Comparison of ENCODE assay signal across 16 cellular contexts in genomic region chr19:45590300-45591003, GRCh38. TPM values are rescaled to one million over a fixed set of nuclear protein-coding genes. Genes with fewer than 3 reads are reported as not detected.
"Had no signal": no experiment of that assay in that cellular context is flagged by ENCODE, and none has a peak within 500 bp of the region (broad histone marks: within the 10 kb centered on the region; RNA-seq: fewer than 3 reads in every experiment).

No MANE protein-coding gene starts in this region.

- H3K9me3 Mint-ChIP-seq: activated B cell treated with CpG ODN at 0.5 μM for 24 hours; activated CD8-positive, alpha-beta T cell treated with anti-CD3 and anti-CD28 coated beads for 36 hours; activated naive CD8-positive, alpha-beta T cell treated with anti-CD3 and anti-CD28 coated beads for 36 hours; activated T-helper 1 cell treated with anti-CD3 and anti-CD28 coated beads, Interleukin-12 subunit alpha, Interleukin-12 subunit beta, Interleukin-2, Interleukin-4 antibody, amounts not matched to agents 30 ng/mL and 10 ng/mL and 1 ng/mL, durations not matched to agents 14 hours and 24 hours and 36 hours; natural killer cell had no signal

- H3K4me3 ChIP-seq: colonic mucosa, left lung, prostate gland, thoracic aorta, upper lobe of right lung had no signal

- DNase-seq: activated B cell treated with CpG ODN at 0.5 μM for 24 hours; central memory CD4-positive, alpha-beta T cell; natural killer cell; occipital lobe had no signal

- H3K4me1 Mint-ChIP-seq: activated B cell treated with CpG ODN at 0.5 μM for 24 hours had no signal

- FAIRE-seq: endometrium, keratinocyte, TTC549 had no signal

- H3K9me3 ChIP-seq: colonic mucosa, left lung, prostate gland, thoracic aorta, upper lobe of right lung had no signal

- H3K4me3 Mint-ChIP-seq: activated B cell treated with CpG ODN at 0.5 μM for 24 hours; activated CD8-positive, alpha-beta T cell treated with anti-CD3 and anti-CD28 coated beads for 36 hours; activated naive CD8-positive, alpha-beta T cell treated with anti-CD3 and anti-CD28 coated beads for 36 hours; activated T-helper 1 cell treated with anti-CD3 and anti-CD28 coated beads, Interleukin-12 subunit alpha, Interleukin-12 subunit beta, Interleukin-2, Interleukin-4 antibody, amounts not matched to agents 30 ng/mL and 10 ng/mL and 1 ng/mL, durations not matched to agents 14 hours and 24 hours and 36 hours; brain; natural killer cell had no signal

- H3K27me3 ChIP-seq: colonic mucosa had no signal

- H3K4me1 ChIP-seq: colonic mucosa, prostate gland had no signal

- H3K27ac ChIP-seq: colonic mucosa, left lung, prostate gland, thoracic aorta, upper lobe of right lung had no signal

- H3K36me3 Mint-ChIP-seq: activated naive CD8-positive, alpha-beta T cell treated with anti-CD3 and anti-CD28 coated beads for 36 hours; brain; natural killer cell had no signal

- H3K27ac Mint-ChIP-seq: activated B cell treated with CpG ODN at 0.5 μM for 24 hours; activated CD8-positive, alpha-beta T cell treated with anti-CD3 and anti-CD28 coated beads for 36 hours; activated naive CD8-positive, alpha-beta T cell treated with anti-CD3 and anti-CD28 coated beads for 36 hours; activated T-helper 1 cell treated with anti-CD3 and anti-CD28 coated beads, Interleukin-12 subunit alpha, Interleukin-12 subunit beta, Interleukin-2, Interleukin-4 antibody, amounts not matched to agents 30 ng/mL and 10 ng/mL and 1 ng/mL, durations not matched to agents 14 hours and 24 hours and 36 hours had no signal

- H3K36me3 ChIP-seq: colonic mucosa, prostate gland, thoracic aorta had no signal

RNA-seq across cellular contexts. Expression of gene GPR4, which starts 11.6 kb away (rescaled TPM):
- total RNA-seq: activated B cell treated with CpG ODN at 0.5 μM for 24 hours; activated CD8-positive, alpha-beta T cell treated with anti-CD3 and anti-CD28 coated beads for 36 hours; activated naive CD8-positive, alpha-beta T cell treated with anti-CD3 and anti-CD28 coated beads for 36 hours; activated T-helper 1 cell treated with anti-CD3 and anti-CD28 coated beads, Interleukin-12 subunit alpha, Interleukin-12 subunit beta, Interleukin-2, Interleukin-4 antibody, amounts not matched to agents 30 ng/mL and 10 ng/mL and 1 ng/mL, durations not matched to agents 14 hours and 24 hours and 36 hours had no signal
- polyA plus RNA-seq: keratinocyte had no signal
